ENCODE assay signal across 8 cellular contexts in genomic region chr16:31868701-31869167, GRCh38. TPM values are rescaled to one million over a fixed set of nuclear protein-coding genes. Genes with fewer than 3 reads are reported as not detected.
DNase-seq lines count a peak whose midpoint lies in the region; ATAC-seq and TF ChIP-seq lines count a peak whose summit lies in the region.

No MANE protein-coding gene starts in this region.

- peak; percentile 60 for TF ChIP-seq CTCF in GM12864 (IDR thresholded peaks at IDR 0.05; ENCODE audit: low read depth, low read length, missing control alignments)
- peak; percentile 86 for TF ChIP-seq CTCF in lower lobe of right lung (IDR thresholded peaks at IDR 0.05)

- peaks cover 4% of the 10 kb centered on the region for H3K9me3 Mint-ChIP-seq in activated CD4-positive, alpha-beta T cell treated with anti-CD3 and anti-CD28 coated beads, Interleukin-2, amount 10 ng/mL, durations not matched to agents 24 days and 14 days

- no peaks in the 10 kb centered on the region for H3K36me3 ChIP-seq in lower lobe of right lung

- H3K4me3 ChIP-seq in GM12864 (ENCODE audit: low read depth, low read length) = peak overlapping the region; percentile 23; the same call in 1 of the 2 replicates
- peak overlapping the region; percentile 28 for H3K4me3 ChIP-seq in lower lobe of right lung

- H3K27me3 Mint-ChIP-seq in activated CD4-positive, alpha-beta T cell treated with anti-CD3 and anti-CD28 coated beads, Interleukin-2, amount 10 ng/mL, durations not matched to agents 24 days and 14 days = peaks cover 5% of the 10 kb centered on the region

- no peaks in the 10 kb centered on the region for H3K27me3 ChIP-seq in lower lobe of right lung (ENCODE audit: low read depth)

- H3K27ac Mint-ChIP-seq in activated CD4-positive, alpha-beta T cell treated with anti-CD3 and anti-CD28 coated beads, Interleukin-2, amount 10 ng/mL, durations not matched to agents 24 days and 14 days = peak overlapping the region; percentile 95

- ATAC-seq in HG03108 (IDR thresholded peaks at IDR 0.05; ENCODE audit: unreplicated experiment) = peak; percentile 43
- peak; percentile 66 to 77 for ATAC-seq in lower lobe of right lung
- ATAC-seq in HG02763 (IDR thresholded peaks at IDR 0.05; ENCODE audit: unreplicated experiment) = no peak

- H3K4me1 Mint-ChIP-seq in activated CD4-positive, alpha-beta T cell treated with anti-CD3 and anti-CD28 coated beads, Interleukin-2, amount 10 ng/mL, durations not matched to agents 24 days and 14 days = peaks cover 53% of the 10 kb centered on the region

- DNase-seq in GM12864 (ENCODE audit: low read depth) = no peak
- DNase-seq in NCI-H510A treated with DMSO at 0.1 percent for 48 hours (lab: John Stamatoyannopoulos, UW) = peak; percentile 72
- peak; percentile 94 for DNase-seq in activated CD4-positive, alpha-beta T cell treated with anti-CD3 and anti-CD28 coated beads, Interleukin-2, amount 10 ng/mL, durations not matched to agents 24 days and 14 days
- DNase-seq in dedifferentiated amniotic fluid mesenchymal stem cell (ENCODE audit: extremely low spot score) = peak; percentile 78
- peak; percentile 81 for DNase-seq in lower lobe of right lung
- DNase-seq in stimulated activated CD4-positive, alpha-beta T cell treated with anti-CD3 and anti-CD28 coated beads, TNF-alpha, amount 100 ng/mL, for 1 hour (ENCODE audit: low read depth in 3 of 3, low spot score in 1 of 3) = peak; percentile 47 to 68 (median 62)

- H3K9me3 ChIP-seq in lower lobe of right lung = no peaks in the 10 kb centered on the region

- H3K4me3 Mint-ChIP-seq in activated CD4-positive, alpha-beta T cell treated with anti-CD3 and anti-CD28 coated beads, Interleukin-2, amount 10 ng/mL, durations not matched to agents 24 days and 14 days = peak overlapping the region; percentile 75

- H3K36me3 Mint-ChIP-seq in activated CD4-positive, alpha-beta T cell treated with anti-CD3 and anti-CD28 coated beads, Interleukin-2, amount 10 ng/mL, durations not matched to agents 24 days and 14 days (ENCODE audit: low read depth) = peaks cover 4% of the 10 kb centered on the region

- H3K27ac ChIP-seq in lower lobe of right lung = peak overlapping the region; percentile 78

- peaks cover 25% of the 10 kb centered on the region for H3K4me1 ChIP-seq in lower lobe of right lung

- intact Hi-C loops in activated CD4-positive, alpha-beta T cell treated with anti-CD3 and anti-CD28 coated beads, Interleukin-2, amount 10 ng/mL, durations not matched to agents 24 days and 14 days (cut with micrococcal nuclease) = loop anchor here (1.0 to 10.0 kb wide), 10 partner anchors 9 to 914 kb away; partner anchors contain the start of genes ARMC5, PYCARD, RUSF1 and SETD1A
- intact Hi-C loops in lower lobe of right lung (cut with DNase I) = no loop called here

RNA-seq across cellular contexts. Expression of gene ZNF267, which starts 4.9 kb away (rescaled TPM):
- 77.7 and 78.3 TPM in 2 replicates for total RNA-seq in activated CD4-positive, alpha-beta T cell treated with anti-CD3 and anti-CD28 coated beads, Interleukin-2, amount 10 ng/mL, durations not matched to agents 24 days and 14 days
- 17.0 TPM for total RNA-seq in lower lobe of right lung
